ENCODE assay signal across 1 cellular context in the genomic region with DNA sequence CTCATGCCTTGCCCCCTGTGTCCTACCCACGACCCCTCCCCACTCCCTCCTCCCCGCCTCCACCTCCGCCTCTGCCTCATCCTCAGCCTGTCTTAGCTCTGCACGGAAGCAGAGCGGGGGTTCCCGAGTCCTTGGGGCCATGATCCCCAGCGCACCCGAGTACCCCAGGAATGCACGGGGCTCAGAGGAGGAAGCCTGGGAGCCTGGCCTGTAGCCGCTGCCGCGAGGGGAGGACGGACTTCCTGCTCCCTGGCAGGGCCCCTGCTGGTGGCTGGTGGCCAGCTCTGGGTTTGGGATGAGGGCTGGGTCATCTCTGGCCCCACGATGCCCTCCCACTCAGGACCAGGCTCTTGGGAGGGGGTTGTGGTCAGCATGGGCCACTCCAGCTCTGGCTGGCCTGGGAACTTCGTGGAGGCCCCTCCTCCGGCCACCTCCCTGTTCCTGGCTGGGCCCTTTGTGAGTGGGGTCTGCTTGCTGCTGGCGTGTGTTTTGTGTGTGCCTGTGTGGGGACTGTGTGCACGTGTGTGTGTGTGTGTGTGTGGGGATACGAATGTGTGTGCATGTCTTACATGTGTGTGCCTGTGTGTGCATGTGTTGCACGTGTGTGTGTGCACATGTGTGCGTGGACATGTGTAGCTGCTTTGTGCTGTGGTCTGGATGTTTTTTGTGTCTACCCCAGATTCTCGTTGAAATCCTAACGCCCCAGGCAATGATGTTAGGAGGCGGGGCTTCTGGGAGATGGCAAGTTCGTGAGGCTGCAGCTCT.
A peak's percentile ranks its signal among the peaks of the same experiment; 100 is the strongest.
TF ChIP-seq lines count a peak whose summit lies in the region.

No MANE protein-coding gene starts in this region.

TF ChIP-seq in WTC11, 78 proteins besides CTCF, POLR2A, EP300 and RAD21:
- peak; percentile 63; the same call in 1 of the 2 replicates for TF ChIP-seq ZNF263 (CRISPR knock-in tag; IDR thresholded peaks at IDR 0.05; ENCODE audit: low read depth)
- TF ChIP-seq ZNF317 (CRISPR knock-in tag; IDR thresholded peaks at IDR 0.05; ENCODE audit: borderline replicate concordance, low read depth) = no peak
